In the genomic region with DNA sequence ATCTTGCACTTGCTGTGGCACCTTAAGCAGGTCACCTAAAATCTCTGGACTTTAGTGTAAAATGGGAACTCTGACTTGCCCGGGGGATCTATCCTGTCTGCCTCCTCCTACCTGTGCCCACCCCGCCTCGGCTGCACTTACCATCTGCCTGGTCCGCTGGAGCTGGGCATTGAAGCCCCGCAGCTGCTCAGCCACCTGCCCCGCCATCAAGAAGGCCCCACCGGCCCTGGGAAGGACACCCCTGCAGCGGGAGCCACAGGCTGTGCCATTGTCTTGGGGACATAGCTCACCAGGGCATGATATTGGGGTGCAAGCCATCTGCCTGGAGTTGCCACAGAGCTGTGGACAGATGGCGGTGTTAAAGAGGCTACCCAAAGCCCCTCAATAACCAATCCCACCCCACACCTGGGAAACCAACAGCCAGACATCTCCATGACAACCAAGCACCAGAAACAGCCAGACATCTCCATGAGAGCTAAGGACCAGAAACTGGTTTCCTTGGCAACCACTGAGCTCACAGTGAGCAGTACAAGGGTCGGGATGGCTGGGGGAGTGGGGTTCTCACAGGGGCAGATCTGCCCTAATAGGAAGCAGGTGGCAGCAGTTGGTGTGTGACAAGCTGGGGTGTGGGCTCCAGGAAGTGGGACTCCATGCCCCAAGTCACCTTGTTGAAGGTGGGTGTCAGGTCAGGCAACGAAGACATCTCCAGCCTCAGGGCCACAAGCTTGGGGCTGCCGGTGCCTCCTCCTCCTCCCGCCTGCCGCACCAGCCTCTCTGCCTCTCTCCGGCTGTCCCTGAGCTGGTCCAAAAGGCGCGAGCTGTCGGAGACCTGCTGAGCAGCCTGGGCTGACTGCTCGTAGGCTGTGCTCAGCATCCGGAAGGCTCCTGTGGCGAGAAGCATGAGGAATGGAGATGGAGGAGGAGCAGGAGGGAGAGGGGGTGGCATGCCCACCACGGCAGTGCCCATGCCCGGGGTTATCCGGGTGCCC, we compare ENCODE assay signal across 16 cellular contexts. TPM values are rescaled to one million over a fixed set of nuclear protein-coding genes. Genes with fewer than 3 reads are reported as not detected.
"Had no signal": no experiment of that assay in that cellular context is flagged by ENCODE, and none has a peak within 500 bp of the region (broad histone marks: within the 10 kb centered on the region; RNA-seq: fewer than 3 reads in every experiment).

No MANE protein-coding gene starts in this region.

- H3K4me3 ChIP-seq: cardiac muscle cell, gastroesophageal sphincter, hepatocyte, pancreas, thyroid gland, vagina had no signal

- H3K9me3 ChIP-seq: gastroesophageal sphincter, pancreas, thyroid gland, vagina had no signal

- DNase-seq: activated CD4-positive, alpha-beta T cell treated with anti-CD3 and anti-CD28 coated beads for 48 hours; activated CD8-positive, alpha-beta memory T cell treated with anti-CD3 and anti-CD28 coated beads, Interleukin-2, amount 50 U/mL, for 48 hours; activated CD8-positive, alpha-beta T cell treated with anti-CD3 and anti-CD28 coated beads, Interleukin-2, amount 10 ng/mL, durations not matched to agents 7 days and 5 days; activated naive CD4-positive, alpha-beta T cell; aorta; cortex of kidney; effector memory CD4-positive, alpha-beta T cell; stimulated activated CD4-positive, alpha-beta T cell treated with anti-CD3 and anti-CD28 coated beads, Interleukin-15, amount 100 ng/mL, for 24 hours; thyroid gland had no signal

- H3K27ac Mint-ChIP-seq: activated CD8-positive, alpha-beta T cell treated with anti-CD3 and anti-CD28 coated beads, Interleukin-2, amount 10 ng/mL, durations not matched to agents 7 days and 5 days; WTC11 had no signal

- H3K27me3 ChIP-seq: cardiac muscle cell, gastroesophageal sphincter, hepatocyte, pancreas, thyroid gland, vagina had no signal

- ATAC-seq: activated CD8-positive, alpha-beta T cell treated with anti-CD3 and anti-CD28 coated beads, Interleukin-2, amount 10 ng/mL, durations not matched to agents 7 days and 5 days; gastroesophageal sphincter; WTC11 had no signal

- H3K4me1 ChIP-seq: pancreas had no signal

- H3K36me3 Mint-ChIP-seq: WTC11 had no signal

- H3K9me3 Mint-ChIP-seq: neural crest cell, WTC11 had no signal

- H3K36me3 ChIP-seq: cardiac muscle cell, gastroesophageal sphincter, pancreas, thyroid gland, vagina had no signal

- H3K4me3 Mint-ChIP-seq: activated CD8-positive, alpha-beta T cell treated with anti-CD3 and anti-CD28 coated beads, Interleukin-2, amount 10 ng/mL, durations not matched to agents 7 days and 5 days; neural crest cell; WTC11 had no signal

- H3K4me2 ChIP-seq: hepatocyte had no signal

- H3K79me2 ChIP-seq: hepatocyte had no signal

- H2AFZ ChIP-seq: hepatocyte had no signal

- H3K27ac ChIP-seq: cardiac muscle cell, gastroesophageal sphincter, hepatocyte, pancreas, thyroid gland, vagina had no signal

RNA-seq across cellular contexts. Expression of a gene that starts 29.1 kb away (rescaled TPM):
- total RNA-seq: neural crest cell had no signal

RNA-seq across cellular contexts. Expression of a gene that starts 39.6 kb away (rescaled TPM):
- total RNA-seq: activated CD8-positive, alpha-beta T cell treated with anti-CD3 and anti-CD28 coated beads, Interleukin-2, amount 10 ng/mL, durations not matched to agents 7 days and 5 days; thyroid gland; vagina had no signal

RNA-seq across cellular contexts. Expression of a gene that starts 52.1 kb away (rescaled TPM):
- total RNA-seq: activated CD8-positive, alpha-beta T cell treated with anti-CD3 and anti-CD28 coated beads, Interleukin-2, amount 10 ng/mL, durations not matched to agents 7 days and 5 days had no signal
